ENCODE assay signal across 15 cellular contexts in genomic region chr5:124697482-124697881, GRCh38. TPM values are rescaled to one million over a fixed set of nuclear protein-coding genes. Genes with fewer than 3 reads are reported as not detected.
DNase-seq lines count a peak whose midpoint lies in the region; ATAC-seq, FAIRE-seq and TF ChIP-seq lines count a peak whose summit lies in the region.
"Had no signal": no experiment of that assay in that cellular context is flagged by ENCODE, and none has a peak within 500 bp of the region (broad histone marks: within the 10 kb centered on the region; RNA-seq: fewer than 3 reads in every experiment).

No MANE protein-coding gene starts in this region.

- H3K9me3 ChIP-seq in sigmoid colon = no peaks in the 10 kb centered on the region
- H3K9me3 ChIP-seq: A549, pancreas had no signal

- H3K4me1 ChIP-seq in sigmoid colon = peaks cover 0 to 72% (median 54%) of the 10 kb centered on the region in 4 donors

- CTCF ChIA-PET in T-cell (lab: Charles Lee) = no interaction called here

- H3K4me1 Mint-ChIP-seq in T-cell = no peaks in the 10 kb centered on the region
- H3K4me1 Mint-ChIP-seq: CD4-positive, CD25-positive, alpha-beta regulatory T cell had no signal

- no peak overlapping the region for H3K27ac Mint-ChIP-seq in T-cell
- H3K27ac Mint-ChIP-seq: activated T-cell treated with anti-CD3 and anti-CD28 coated beads, Interleukin-2, amount 50 U/mL, for 72 hours; CD4-positive, CD25-positive, alpha-beta regulatory T cell had no signal

- peaks cover 0 to 9% (median 0%) of the 10 kb centered on the region in 3 donors for H3K9me3 Mint-ChIP-seq in T-cell

- H3K27ac ChIP-seq in caudate nucleus (ENCODE audit: low read depth, low read length) (peak overlapping the region; percentile 72), sigmoid colon (peak overlapping the region; percentile 71 to 89 (median 86))
- H3K27ac ChIP-seq: A549 had no signal

- TF ChIP-seq EP300 in sigmoid colon (IDR thresholded peaks at IDR 0.05) = peak in 2 of 4 donors; percentile 3 to 61

- POLR2A ChIA-PET in T-cell (lab: Charles Lee) = no interaction called here

- ATAC-seq in HG03139 (IDR thresholded peaks at IDR 0.05; ENCODE audit: unreplicated experiment) = no peak
- no peak for ATAC-seq in T-cell (replicated peaks in 1 of 4)
- ATAC-seq: A549; activated T-cell treated with anti-CD3 and anti-CD28 coated beads, Interleukin-2, amount 50 U/mL, for 72 hours had no signal

- DNase-seq in D721Med (ENCODE audit: insufficient read length, low spot score) (no peak), caudate nucleus (lab: John Stamatoyannopoulos, UW) (no peak), sigmoid colon (no peak), NCI-H2107 treated with DMSO at 0.1 percent for 48 hours (lab: John Stamatoyannopoulos, UW; ENCODE audit: unreplicated experiment) (no peak), T-cell (no peak)
- no peak for DNase-seq in activated CD4-positive, alpha-beta T cell treated with anti-CD3 and anti-CD28 coated beads for 4 hours
- DNase-seq: activated T-cell treated with anti-CD3 and anti-CD28 coated beads, Interleukin-2, amount 50 U/mL, for 72 hours; CD4-positive, CD25-positive, alpha-beta regulatory T cell; dermis blood vessel endothelial cell; pancreas; stimulated activated CD4-positive, alpha-beta T cell treated with anti-CD3 and anti-CD28 coated beads, Interleukin-12 subunit alpha, Interleukin-12 subunit beta, amount 100 ng/mL, for 4 hours; T1000 had no signal

- no peaks in the 10 kb centered on the region for H3K27me3 ChIP-seq in sigmoid colon
- H3K27me3 ChIP-seq: pancreas had no signal

- no peaks in the 10 kb centered on the region for H3K36me3 Mint-ChIP-seq in T-cell
- H3K36me3 Mint-ChIP-seq: CD4-positive, CD25-positive, alpha-beta regulatory T cell had no signal

- no peak for TF ChIP-seq POLR2A in sigmoid colon (IDR thresholded peaks at IDR 0.05)

- H3K4me3 Mint-ChIP-seq in T-cell = no peak overlapping the region
- H3K4me3 Mint-ChIP-seq: activated T-cell treated with anti-CD3 and anti-CD28 coated beads, Interleukin-2, amount 50 U/mL, for 72 hours; CD4-positive, CD25-positive, alpha-beta regulatory T cell had no signal

- H3K27me3 Mint-ChIP-seq in T-cell = peaks cover 0 to 6% of the 10 kb centered on the region in 2 donors
- H3K27me3 Mint-ChIP-seq: CD4-positive, CD25-positive, alpha-beta regulatory T cell had no signal

- 89 to 90% methylated on average over 1 of the region's 1 CpG for WGBS in sigmoid colon, 2 donors

- FAIRE-seq in D721Med (lab: Jason Lieb, UNC) (peak; percentile 21), islet of Langerhans (lab: Jason Lieb, UNC) (peak; percentile 88)
- FAIRE-seq: A549 had no signal

- TF ChIP-seq CTCF in D721Med (IDR thresholded peaks at IDR 0.05; ENCODE audit: insufficient read depth, missing control alignments) = no peak
- TF ChIP-seq CTCF in sigmoid colon (IDR thresholded peaks at IDR 0.05) = no peak

- H3K4me3 ChIP-seq in sigmoid colon = peak overlapping the region in 2 of 4 donors; percentile 4 to 22
- H3K4me3 ChIP-seq: A549, pancreas had no signal

- intact Hi-C loops in sigmoid colon (cut with DNase I) = loop anchor here (5.0 kb wide), 1 partner anchor 45 kb away; no protein-coding TSS in a partner anchor

- H3K36me3 ChIP-seq in sigmoid colon = no peaks in the 10 kb centered on the region
- H3K36me3 ChIP-seq: pancreas had no signal

RNA-seq across cellular contexts. Expression of gene ZNF608, which starts 49.0 kb away (rescaled TPM):
- total RNA-seq in sigmoid colon (10 to 100 TPM; 17.9 to 30.7 (median 24.0) TPM), T-cell (1 to 10 TPM in 2 of 5 donors, under 1 TPM in 3; 0.26 to 1.3 (median 0.49) TPM)
- polyA plus RNA-seq in sigmoid colon = 1 to 10 TPM; 5.1 to 9.4 (median 6.6) TPM
- polyA plus RNA-seq: CD4-positive, CD25-positive, alpha-beta regulatory T cell had no signal

Comparison
In these comparisons a context has a peak if more than half of its experiments do, and no peak if none do; other contexts are left out.
1. RNA of gene ZNF608, which starts 49.0 kb away (total RNA-seq): 17.9 to 30.7 TPM in sigmoid colon; 0.26 to 1.3 TPM in T-cell; every median in the first group is over 4 times any median in the second.